In the genomic region with DNA sequence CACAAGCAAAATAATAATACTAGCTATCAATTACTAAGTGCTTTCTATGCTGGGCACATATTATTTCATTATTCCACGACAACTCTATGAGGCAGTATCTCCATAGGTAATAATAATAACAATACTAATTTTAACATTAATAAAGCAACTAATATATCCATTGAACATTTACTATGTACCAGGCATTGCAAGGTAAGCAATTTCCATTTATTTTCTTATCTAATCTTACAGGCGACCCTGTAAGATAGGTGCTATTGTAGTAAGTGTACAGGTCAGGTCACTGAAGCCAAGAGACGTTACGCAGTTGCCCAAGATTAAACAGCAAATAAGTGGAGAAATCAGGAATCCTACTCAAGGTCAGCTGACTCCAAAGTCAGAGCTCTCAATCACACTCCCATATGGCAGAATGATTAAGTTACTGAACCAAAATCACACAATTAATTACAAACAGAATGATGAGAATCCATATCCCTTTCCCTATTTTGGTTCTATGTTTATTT, we compare ENCODE assay signal across 11 cellular contexts.
DNase-seq lines count a peak whose midpoint lies in the region; ATAC-seq and TF ChIP-seq lines count a peak whose summit lies in the region.
"Had no signal": no experiment of that assay in that cellular context is flagged by ENCODE, and none has a peak within 500 bp of the region (broad histone marks: within the 10 kb centered on the region; RNA-seq: fewer than 3 reads in every experiment).

No MANE protein-coding gene starts in this region.

- WGBS in esophagus muscularis mucosa, result 88% methylated on average over 4 of the region's 4 CpGs

- DNase-seq in activated T-cell treated with anti-CD3 and anti-CD28 coated beads, Interleukin-2, amount 50 U/mL, for 72 hours, result no peak
- no peak for DNase-seq in activated T-cell treated with anti-CD3 and anti-CD28 coated beads, Interleukin-2, amount 50 U/mL, for 48 hours
- DNase-seq in esophagus muscularis mucosa (ENCODE audit: extremely low spot score) (no peak), AG08395 (ENCODE audit: low spot score) (no peak), NCI-H510A (lab: John Stamatoyannopoulos, UW) (no peak)
- DNase-seq in stimulated activated naive CD8-positive, alpha-beta T cell treated with anti-CD3 and anti-CD28 coated beads, Interleukin-15, amount 100 ng/mL, for 72 hours, result no peak
- DNase-seq in CD8-positive, alpha-beta memory T cell, result no peak
- DNase-seq: activated CD4-positive, alpha-beta T cell treated with anti-CD3 and anti-CD28 coated beads, Interleukin-2, amount 50 U/mL, for 1 hour; activated effector memory CD4-positive, alpha-beta T cell treated with anti-CD3 and anti-CD28 coated beads, Interleukin-2, amount 50 U/mL, for 16 hours; occipital lobe had no signal

- peaks cover 83% of the 10 kb centered on the region for H3F3A ChIP-seq in SU-DHL-6 (ENCODE audit: insufficient read depth)

- no peak for ATAC-seq in activated T-cell treated with anti-CD3 and anti-CD28 coated beads, Interleukin-2, amount 50 U/mL, for 72 hours (replicated peaks in 1 of 2)
- no peak for ATAC-seq in stimulated activated naive CD8-positive, alpha-beta T cell treated with anti-CD3 and anti-CD28 coated beads, Interleukin-15, amount 100 ng/mL, for 72 hours

- no peaks in the 10 kb centered on the region for H3K36me3 ChIP-seq in SU-DHL-6 (ENCODE audit: low read length)
- H3K36me3 ChIP-seq in esophagus muscularis mucosa, result no peaks in the 10 kb centered on the region
- H3K36me3 ChIP-seq in CD8-positive, alpha-beta memory T cell (ENCODE audit: insufficient read depth, low read length), result no peaks in the 10 kb centered on the region

- no peaks in the 10 kb centered on the region for H3K27me3 Mint-ChIP-seq in activated T-cell treated with anti-CD3 and anti-CD28 coated beads, Interleukin-2, amount 50 U/mL, for 72 hours (ENCODE audit: low read depth)
- H3K27me3 Mint-ChIP-seq in stimulated activated naive CD8-positive, alpha-beta T cell treated with anti-CD3 and anti-CD28 coated beads, Interleukin-15, amount 100 ng/mL, for 72 hours, result no peaks in the 10 kb centered on the region
- H3K27me3 Mint-ChIP-seq in CD8-positive, alpha-beta memory T cell, result no peaks in the 10 kb centered on the region

- TF ChIP-seq POLR2A in esophagus muscularis mucosa (IDR thresholded peaks at IDR 0.05; ENCODE audit: low read depth), result no peak

- no peaks in the 10 kb centered on the region for H3K9me2 ChIP-seq in SU-DHL-6 (replicated peaks; ENCODE audit: insufficient read depth, low read length)

- POLR2A ChIA-PET in CD8-positive, alpha-beta memory T cell (lab: Charles Lee), result interaction anchor here (2.0 kb wide), 1 partner anchor 9 kb away, joined by 9 read pairs; no protein-coding TSS in a partner anchor

- intact Hi-C loops in esophagus muscularis mucosa (cut with DNase I), result no loop called here

- H3K4me1 ChIP-seq in esophagus muscularis mucosa, result peaks cover 24 to 48% (median 28%) of the 10 kb centered on the region in 4 donors
- peaks cover 47% of the 10 kb centered on the region for H3K4me1 ChIP-seq in CD8-positive, alpha-beta memory T cell (ENCODE audit: insufficient read depth, low read length)

- CTCF ChIA-PET in CD8-positive, alpha-beta memory T cell (lab: Charles Lee), result interaction anchor here (0.8 kb wide), 1 partner anchor 9 kb away, joined by 4 read pairs; no protein-coding TSS in a partner anchor

- TF ChIP-seq CTCF in SU-DHL-6 (IDR thresholded peaks at IDR 0.05; ENCODE audit: insufficient read depth, low read length, poor library complexity, severe bottlenecking) (no peak), esophagus muscularis mucosa (IDR thresholded peaks at IDR 0.05) (no peak)

- peaks cover 97% of the 10 kb centered on the region for H3K79me2 ChIP-seq in SU-DHL-6 (ENCODE audit: insufficient read depth, low read length)

- peak overlapping the region; percentile 53 for H3K9ac ChIP-seq in SU-DHL-6 (ENCODE audit: low read length)

- no peaks in the 10 kb centered on the region for H4K20me1 ChIP-seq in SU-DHL-6 (ENCODE audit: low read depth, low read length)

- H3K9me3 Mint-ChIP-seq in activated T-cell treated with anti-CD3 and anti-CD28 coated beads, Interleukin-2, amount 50 U/mL, for 72 hours, result no peaks in the 10 kb centered on the region
- no peaks in the 10 kb centered on the region for H3K9me3 Mint-ChIP-seq in stimulated activated naive CD8-positive, alpha-beta T cell treated with anti-CD3 and anti-CD28 coated beads, Interleukin-15, amount 100 ng/mL, for 72 hours
- no peaks in the 10 kb centered on the region for H3K9me3 Mint-ChIP-seq in CD8-positive, alpha-beta memory T cell

- H3K4me3 ChIP-seq in SU-DHL-6 (ENCODE audit: insufficient read depth, low read length, poor library complexity, severe bottlenecking) (peak overlapping the region; percentile 2), esophagus muscularis mucosa (no peak overlapping the region)
- H3K4me3 ChIP-seq in CD8-positive, alpha-beta memory T cell (ENCODE audit: low read length), result no peak overlapping the region

- H3K27ac ChIP-seq in SU-DHL-6 (ENCODE audit: low read depth, low read length), result peak overlapping the region; percentile 96
- H3K27ac ChIP-seq in esophagus muscularis mucosa (replicated peaks in 1 of 4), result peak overlapping the region in 3 of 4 donors; percentile 33 to 40 (median 36)
- H3K27ac ChIP-seq in CD8-positive, alpha-beta memory T cell (ENCODE audit: low read depth, low read length), result no peak overlapping the region

- peak overlapping the region; percentile 97 for H3K4me2 ChIP-seq in SU-DHL-6 (ENCODE audit: low read depth, low read length, poor library complexity, severe bottlenecking)

- peaks cover 91% of the 10 kb centered on the region for H3K4me1 Mint-ChIP-seq in activated T-cell treated with anti-CD3 and anti-CD28 coated beads, Interleukin-2, amount 50 U/mL, for 72 hours (ENCODE audit: low read depth)
- H3K4me1 Mint-ChIP-seq in stimulated activated naive CD8-positive, alpha-beta T cell treated with anti-CD3 and anti-CD28 coated beads, Interleukin-15, amount 100 ng/mL, for 72 hours, result peaks cover 62% of the 10 kb centered on the region
- peaks cover 50 to 64% (median 57%) of the 10 kb centered on the region in 3 donors for H3K4me1 Mint-ChIP-seq in CD8-positive, alpha-beta memory T cell

- peak overlapping the region; percentile 40 to 83 for H3K4me3 Mint-ChIP-seq in activated T-cell treated with anti-CD3 and anti-CD28 coated beads, Interleukin-2, amount 50 U/mL, for 72 hours
- H3K4me3 Mint-ChIP-seq in stimulated activated naive CD8-positive, alpha-beta T cell treated with anti-CD3 and anti-CD28 coated beads, Interleukin-15, amount 100 ng/mL, for 72 hours, result peak overlapping the region; percentile 29 to 53
- peak overlapping the region in 1 of 7 donors; percentile 60 for H3K4me3 Mint-ChIP-seq in CD8-positive, alpha-beta memory T cell

- no peak overlapping the region for H2AFZ ChIP-seq in SU-DHL-6 (ENCODE audit: low read depth, low read length, severe bottlenecking)

- peak overlapping the region; percentile 90 for H3K27ac Mint-ChIP-seq in activated T-cell treated with anti-CD3 and anti-CD28 coated beads, Interleukin-2, amount 50 U/mL, for 72 hours
- H3K27ac Mint-ChIP-seq in stimulated activated naive CD8-positive, alpha-beta T cell treated with anti-CD3 and anti-CD28 coated beads, Interleukin-15, amount 100 ng/mL, for 72 hours, result peak overlapping the region; percentile 7 to 38
- H3K27ac Mint-ChIP-seq in CD8-positive, alpha-beta memory T cell, result peak overlapping the region in 3 of 8 donors; percentile 40 to 84 (median 63)

- TF ChIP-seq EP300 in esophagus muscularis mucosa (IDR thresholded peaks at IDR 0.05), result no peak

- H3K9me3 ChIP-seq in SU-DHL-6 (ENCODE audit: insufficient read depth, low read length), result no peaks in the 10 kb centered on the region
- H3K9me3 ChIP-seq in esophagus muscularis mucosa, result no peaks in the 10 kb centered on the region
- H3K9me3 ChIP-seq in CD8-positive, alpha-beta memory T cell (ENCODE audit: low read length), result no peaks in the 10 kb centered on the region

- peaks cover 0 to 9% of the 10 kb centered on the region in 2 donors for H3K36me3 Mint-ChIP-seq in activated T-cell treated with anti-CD3 and anti-CD28 coated beads, Interleukin-2, amount 50 U/mL, for 72 hours (ENCODE audit: insufficient read depth in 2 of 2)
- H3K36me3 Mint-ChIP-seq in CD8-positive, alpha-beta memory T cell, result peaks cover 0 to 8% (median 4%) of the 10 kb centered on the region in 3 donors

- H3K27me3 ChIP-seq in SU-DHL-6 (ENCODE audit: low read length) (no peaks in the 10 kb centered on the region), esophagus muscularis mucosa (no peaks in the 10 kb centered on the region)
- no peaks in the 10 kb centered on the region for H3K27me3 ChIP-seq in CD8-positive, alpha-beta memory T cell (ENCODE audit: insufficient read depth, low read length, poor library complexity, severe bottlenecking)
